ENCODE assay signal across 21 cellular contexts in genomic region chr2:121898483-121898882, GRCh38.
DNase-seq lines count a peak whose midpoint lies in the region; ATAC-seq and TF ChIP-seq lines count a peak whose summit lies in the region.
"Had no signal": no experiment of that assay in that cellular context is flagged by ENCODE, and none has a peak within 500 bp of the region (broad histone marks: within the 10 kb centered on the region; RNA-seq: fewer than 3 reads in every experiment).

No MANE protein-coding gene starts in this region.

- 67% methylated on average over 1 of the region's 4 CpGs; no CpG with 5 or more reads in 1 of the 2 experiments for WGBS in IMR-90 (ENCODE audit: extremely low coverage in 2 of 2, insufficient read length in 1 of 2), 2 experiments

- no peak for TF ChIP-seq POLR2A in IMR-90 (IDR thresholded peaks at IDR 0.05; ENCODE audit: low read depth, low read length)

- H3K23ac ChIP-seq in IMR-90 (ENCODE audit: low read depth, low read length) = no peak overlapping the region

- H3K4me3 Mint-ChIP-seq in activated T-helper 2 cell treated with anti-CD3 and anti-CD28 coated beads, Interferon-gamma antibody, Interleukin-2, Interleukin-4, amounts not matched to agents 10 μg/mL and 5 μg/mL and 100 μg/mL, durations not matched to agents 14 hours and 24 hours and 36 hours (ENCODE audit: low read depth) = no peak overlapping the region
- H3K4me3 Mint-ChIP-seq: effector memory CD8-positive, alpha-beta T cell had no signal

- POLR2A ChIA-PET in IMR-90 (lab: Charles Lee; ENCODE audit: unreplicated experiment) = no interaction called here

- H4K20me1 ChIP-seq in IMR-90 (ENCODE audit: insufficient read depth, low read length) = no peaks in the 10 kb centered on the region; the same call in 1 of the 2 replicates
- H4K20me1 ChIP-seq: BLaER1 had no signal

- H3K36me3 ChIP-seq in IMR-90 (ENCODE audit: control insufficient read depth, insufficient read depth, low read length) = no peaks in the 10 kb centered on the region
- H3K36me3 ChIP-seq: BLaER1, gastroesophageal sphincter, HAP-1, pancreas had no signal

- no peak overlapping the region for H3K14ac ChIP-seq in IMR-90 (replicated peaks; ENCODE audit: low read depth, low read length)

- H3K4me1 Mint-ChIP-seq in activated T-helper 2 cell treated with anti-CD3 and anti-CD28 coated beads, Interferon-gamma antibody, Interleukin-2, Interleukin-4, amounts not matched to agents 10 μg/mL and 5 μg/mL and 100 μg/mL, durations not matched to agents 14 hours and 24 hours and 36 hours (ENCODE audit: low read depth) = no peaks in the 10 kb centered on the region

- H3K27me3 ChIP-seq in IMR-90 (ENCODE audit: control insufficient read depth, insufficient read depth, low read length) = peaks cover 2% of the 10 kb centered on the region
- H3K27me3 ChIP-seq: BLaER1, pancreas had no signal

- H2BK15ac ChIP-seq in IMR-90 (ENCODE audit: low read depth, low read length) = no peak overlapping the region

- intact Hi-C loops in IMR-90 (cut with micrococcal nuclease) = no loop called here
- intact Hi-C loops in activated T-helper 2 cell treated with anti-CD3 and anti-CD28 coated beads, Interferon-gamma antibody, Interleukin-2, Interleukin-4, amounts not matched to agents 10 μg/mL and 5 μg/mL and 100 μg/mL, durations not matched to agents 14 hours and 24 hours and 36 hours (cut with micrococcal nuclease) = no loop called here

- H3K27me3 Mint-ChIP-seq in activated T-helper 2 cell treated with anti-CD3 and anti-CD28 coated beads, Interferon-gamma antibody, Interleukin-2, Interleukin-4, amounts not matched to agents 10 μg/mL and 5 μg/mL and 100 μg/mL, durations not matched to agents 14 hours and 24 hours and 36 hours (ENCODE audit: low read depth) = no peaks in the 10 kb centered on the region

- H2AFZ ChIP-seq in IMR-90 (replicated peaks; ENCODE audit: low read length, poor library complexity) = peak overlapping the region; percentile 6

- no peak for TF ChIP-seq CTCF in IMR-90 (conservative IDR thresholded peaks at IDR 0.05; ENCODE audit: low read depth, low read length)

- H2AK5ac ChIP-seq in IMR-90 (ENCODE audit: low read depth, low read length) = no peak overlapping the region

- no peak overlapping the region for H2BK5ac ChIP-seq in IMR-90 (ENCODE audit: low read depth, low read length, poor library complexity, severe bottlenecking)

- H3K4me1 ChIP-seq in IMR-90 (ENCODE audit: control insufficient read depth, insufficient read depth, low read length) = no peaks in the 10 kb centered on the region
- H3K4me1 ChIP-seq: BLaER1, gastroesophageal sphincter, HAP-1, pancreas had no signal

- H2AK9ac ChIP-seq in IMR-90 (replicated peaks; ENCODE audit: low read depth, low read length, poor library complexity) = no peak overlapping the region

- TF ChIP-seq RAD21 in IMR-90 (IDR thresholded peaks at IDR 0.05; ENCODE audit: low read length) = no peak

- ATAC-seq in IMR-90 (ENCODE audit: low read depth) (no peak), GM18498 (IDR thresholded peaks at IDR 0.05; ENCODE audit: unreplicated experiment) (no peak)
- ATAC-seq: effector memory CD8-positive, alpha-beta T cell; gastroesophageal sphincter; mucosa of descending colon; pancreas had no signal

- H3K9ac ChIP-seq in IMR-90 (ENCODE audit: low read depth, low read length) = no peak overlapping the region
- H3K9ac ChIP-seq: BLaER1 had no signal

- no peak overlapping the region for H3K56ac ChIP-seq in IMR-90 (ENCODE audit: extremely low read depth, insufficient read depth, low read length)

- H3K79me1 ChIP-seq in IMR-90 (ENCODE audit: low read depth in 1 of 2, low read length in 2 of 2) = no peaks in the 10 kb centered on the region

- no peak overlapping the region for H2BK20ac ChIP-seq in IMR-90 (ENCODE audit: low read depth, low read length)

- CTCF ChIA-PET in IMR-90 (lab: Yijun Ruan, JAX) = no interaction called here

- H3K9me3 Mint-ChIP-seq in activated T-helper 2 cell treated with anti-CD3 and anti-CD28 coated beads, Interferon-gamma antibody, Interleukin-2, Interleukin-4, amounts not matched to agents 10 μg/mL and 5 μg/mL and 100 μg/mL, durations not matched to agents 14 hours and 24 hours and 36 hours = no peaks in the 10 kb centered on the region
- H3K9me3 Mint-ChIP-seq: effector memory CD8-positive, alpha-beta T cell had no signal

- no peak overlapping the region for H3K4me2 ChIP-seq in IMR-90 (ENCODE audit: low read depth, low read length)
- H3K4me2 ChIP-seq: BLaER1, smooth muscle cell had no signal

- in situ Hi-C loops in IMR-90 (cut with MboI; ENCODE audit: low sequenced_read_pairs) = no loop called here

- no peak overlapping the region for H3K27ac ChIP-seq in IMR-90 (ENCODE audit: insufficient read depth, low read length)
- H3K27ac ChIP-seq: BLaER1, gastroesophageal sphincter, pancreas, VCaP had no signal

- H3K4me3 ChIP-seq in IMR-90 (ENCODE audit: insufficient read depth, low read depth, low read length) = no peak overlapping the region
- H3K4me3 ChIP-seq: BLaER1, gastroesophageal sphincter, HAP-1, mucosa of descending colon, pancreas, smooth muscle cell had no signal

- H3K18ac ChIP-seq in IMR-90 (ENCODE audit: low read depth, low read length) = no peak overlapping the region

- 0 out of 4 replicates have a peak overlapping the region, but pooled peaks of 1 of the 2 experiments have one; percentile 7 for H4K8ac ChIP-seq in IMR-90 (ENCODE audit: low read depth in 2 of 2, low read length in 2 of 2)

- DNase-seq in AG20443 (ENCODE audit: low spot score) (peak; percentile 67), IMR-90 (peak; percentile 71), astrocyte of the hippocampus (ENCODE audit: low read depth, low spot score) (peak; percentile 5), hepatic stellate cell (ENCODE audit: low spot score) (peak; percentile 68), NCI-H187 treated with DMSO at 0.1 percent for 48 hours (lab: John Stamatoyannopoulos, UW) (no peak), UCSD-AML1 (lab: John Stamatoyannopoulos, UW; ENCODE audit: unreplicated experiment) (no peak)
- no peak for DNase-seq in activated T-helper 2 cell treated with anti-CD3 and anti-CD28 coated beads, Interferon-gamma antibody, Interleukin-2, Interleukin-4, amounts not matched to agents 10 μg/mL and 5 μg/mL and 100 μg/mL, durations not matched to agents 14 hours and 24 hours and 36 hours (ENCODE audit: low spot score)
- DNase-seq: activated gamma-delta T cell; DMS 273 treated with DMSO at 0.1 percent for 48 hours; effector memory CD8-positive, alpha-beta T cell; KG1; mucosa of descending colon; NCI-H1417 treated with DMSO at 0.1 percent for 48 hours; pancreas; stimulated activated naive CD4-positive, alpha-beta T cell had no signal

- no TSS peak for BruUV-seq in IMR-90 (replicated peaks; lab: Mats Ljungman, UMichigan)

- H3K4ac ChIP-seq in IMR-90 (ENCODE audit: low read depth, low read length) = no peak overlapping the region

- no peak overlapping the region for H3K27ac Mint-ChIP-seq in activated T-helper 2 cell treated with anti-CD3 and anti-CD28 coated beads, Interferon-gamma antibody, Interleukin-2, Interleukin-4, amounts not matched to agents 10 μg/mL and 5 μg/mL and 100 μg/mL, durations not matched to agents 14 hours and 24 hours and 36 hours
- H3K27ac Mint-ChIP-seq: effector memory CD8-positive, alpha-beta T cell had no signal

- dilution Hi-C loops in IMR-90 (cut with HindIII; ENCODE audit: low sequenced_read_pairs, unreplicated experiment) = no loop called here

- no peaks in the 10 kb centered on the region for H3K36me3 Mint-ChIP-seq in activated T-helper 2 cell treated with anti-CD3 and anti-CD28 coated beads, Interferon-gamma antibody, Interleukin-2, Interleukin-4, amounts not matched to agents 10 μg/mL and 5 μg/mL and 100 μg/mL, durations not matched to agents 14 hours and 24 hours and 36 hours (ENCODE audit: low read depth)

- no peak overlapping the region for H2BK120ac ChIP-seq in IMR-90 (ENCODE audit: low read depth, low read length)

- H3K9me1 ChIP-seq in IMR-90 (ENCODE audit: insufficient read depth, low read length) = no peaks in the 10 kb centered on the region

- no peaks in the 10 kb centered on the region for H3K9me3 ChIP-seq in IMR-90 (ENCODE audit: control insufficient read depth, insufficient read depth, low read length)
- H3K9me3 ChIP-seq: BLaER1, gastroesophageal sphincter, HAP-1, mucosa of descending colon, pancreas had no signal

- H4K5ac ChIP-seq in IMR-90 (ENCODE audit: low read depth, low read length) = no peak overlapping the region

- no peak overlapping the region; the same call in 1 of the 2 replicates for H4K91ac ChIP-seq in IMR-90 (ENCODE audit: insufficient read depth, low read depth, low read length)

TF ChIP-seq in IMR-90, 13 proteins besides CTCF, POLR2A, EP300 and RAD21:
- TF ChIP-seq NFE2L2 (IDR thresholded peaks at IDR 0.05; ENCODE audit: low read depth, low read length) = peak; percentile 91
- TF ChIP-seq CEBPB (IDR thresholded peaks at IDR 0.05; ENCODE audit: low read depth, low read length) = peak; percentile 56; the same call in 1 of the 2 replicates
- TF ChIP-seq BHLHE40 (IDR thresholded peaks at IDR 0.05; ENCODE audit: low read depth, low read length) = no peak
- TF ChIP-seq MAFK (IDR thresholded peaks at IDR 0.05; ENCODE audit: low read depth, low read length) = 0 out of 2 replicates have a peak, but pooled peaks have one; percentile 5
- no peak for TF ChIP-seq RFX5 (IDR thresholded peaks at IDR 0.05; ENCODE audit: low read depth, low read length)

Comparison
In these comparisons a context has a peak if more than half of its experiments do, and no peak if none do; other contexts are left out.
1. DNase-seq: peak in AG20443 (single experiment), IMR-90 (single experiment), astrocyte of the hippocampus (single experiment) and hepatic stellate cell (single experiment); none in activated T-helper 2 cell treated with anti-CD3 and anti-CD28 coated beads, Interferon-gamma antibody, Interleukin-2, Interleukin-4, amounts not matched to agents 10 μg/mL and 5 μg/mL and 100 μg/mL, durations not matched to agents 14 hours and 24 hours and 36 hours (single experiment), NCI-H187 treated with DMSO at 0.1 percent for 48 hours (single experiment) and UCSD-AML1 (single experiment).